In genomic region chr6:88298446-88298845, GRCh38 we compare ENCODE assay signal across 20 cellular contexts.
DNase-seq lines count a peak whose midpoint lies in the region; ATAC-seq, FAIRE-seq and TF ChIP-seq lines count a peak whose summit lies in the region.
"Had no signal": no experiment of that assay in that cellular context is flagged by ENCODE, and none has a peak within 500 bp of the region (broad histone marks: within the 10 kb centered on the region; RNA-seq: fewer than 3 reads in every experiment).

No MANE protein-coding gene starts in this region.

- intact Hi-C loops in MCF 10A (cut with micrococcal nuclease), result no loop called here
- intact Hi-C loops in mammary epithelial cell (cut with micrococcal nuclease), result no loop called here

- H4K20me1 ChIP-seq in mammary epithelial cell (ENCODE audit: insufficient read depth, low read length), result no peaks in the 10 kb centered on the region
- H4K20me1 ChIP-seq: BLaER1 had no signal

- dilution Hi-C loops in mammary epithelial cell (cut with HindIII; ENCODE audit: low sequenced_read_pairs), result no loop called here

- H3K9ac ChIP-seq in mammary epithelial cell (ENCODE audit: insufficient read depth, low read length), result no peak overlapping the region
- H3K9ac ChIP-seq: BLaER1 had no signal

- ATAC-seq in effector memory CD8-positive, alpha-beta T cell (replicated peaks), result no peak
- ATAC-seq: HCT116 had no signal

- peak overlapping the region; percentile 22 for H3K27ac Mint-ChIP-seq in MCF 10A (ENCODE audit: low read depth, unreplicated experiment)
- no peak overlapping the region for H3K27ac Mint-ChIP-seq in effector memory CD8-positive, alpha-beta T cell
- H3K27ac Mint-ChIP-seq: CD14-positive monocyte; CD4-positive, alpha-beta memory T cell had no signal

- H3K36me3 Mint-ChIP-seq in MCF 10A (ENCODE audit: insufficient read depth, unreplicated experiment), result peaks cover 8% of the 10 kb centered on the region
- H3K36me3 Mint-ChIP-seq in effector memory CD8-positive, alpha-beta T cell (ENCODE audit: insufficient read depth), result no peaks in the 10 kb centered on the region
- H3K36me3 Mint-ChIP-seq: CD14-positive monocyte; CD4-positive, alpha-beta memory T cell had no signal

- no peak for TF ChIP-seq CTCF in MCF 10A (IDR thresholded peaks at IDR 0.05; ENCODE audit: unreplicated experiment)
- no peak for TF ChIP-seq CTCF in mammary epithelial cell (conservative IDR thresholded peaks at IDR 0.05 in 1 of 2, IDR thresholded peaks at IDR 0.05 in 1 of 2; ENCODE audit: extremely low read depth in 1 of 2, insufficient read depth in 1 of 2, low read depth in 1 of 2, low read length in 2 of 2)

- FAIRE-seq in GM12892 (lab: Jason Lieb, UNC), result no peak
- FAIRE-seq: G401.6, GM12891, HTR-8/SVneo had no signal

- no peaks in the 10 kb centered on the region for H3K27me3 Mint-ChIP-seq in MCF 10A (ENCODE audit: insufficient read depth, unreplicated experiment)
- peaks cover 12 to 29% of the 10 kb centered on the region in 2 donors for H3K27me3 Mint-ChIP-seq in effector memory CD8-positive, alpha-beta T cell

- H3K79me2 ChIP-seq in mammary epithelial cell (ENCODE audit: insufficient read depth, low read length), result no peaks in the 10 kb centered on the region

- 67% methylated on average over 7 of the region's 7 CpGs for WGBS in mammary epithelial cell (ENCODE audit: low coverage, missing lambda C conversion rate)

- H3K4me3 Mint-ChIP-seq in MCF 10A (ENCODE audit: unreplicated experiment), result no peak overlapping the region
- H3K4me3 Mint-ChIP-seq in effector memory CD8-positive, alpha-beta T cell, result no peak overlapping the region
- H3K4me3 Mint-ChIP-seq: CD14-positive monocyte; CD4-positive, alpha-beta memory T cell had no signal

- peaks cover 30% of the 10 kb centered on the region for H3K4me1 Mint-ChIP-seq in MCF 10A (ENCODE audit: insufficient read depth, unreplicated experiment)
- no peaks in the 10 kb centered on the region for H3K4me1 Mint-ChIP-seq in effector memory CD8-positive, alpha-beta T cell (ENCODE audit: low read depth in 2 of 2)
- H3K4me1 Mint-ChIP-seq: CD14-positive monocyte had no signal

- no peaks in the 10 kb centered on the region for H3K36me3 ChIP-seq in mammary epithelial cell (ENCODE audit: insufficient read depth, low read length)
- H3K36me3 ChIP-seq: BLaER1 had no signal

- no peak overlapping the region for H2AFZ ChIP-seq in mammary epithelial cell (ENCODE audit: low read depth, low read length)

- DNase-seq in MCF 10A (ENCODE audit: unreplicated experiment), result no peak
- no peak for DNase-seq in mammary epithelial cell
- DNase-seq in NCI-H2171 (lab: John Stamatoyannopoulos, UW), result peak; percentile 66
- peak; percentile 33 for DNase-seq in cerebellum (ENCODE audit: low spot score)
- no peak for DNase-seq in effector memory CD8-positive, alpha-beta T cell
- no peak for DNase-seq in GM12892 (ENCODE audit: insufficient read length)
- no peak for DNase-seq in amniotic stem cell (lab: John Stamatoyannopoulos, UW)
- DNase-seq: 8988T; CD4-positive, alpha-beta memory T cell; DND-41; EL; GOT3; H7; IMR-90 had no signal

- H3K4me3 ChIP-seq in mammary epithelial cell (replicated peaks in 1 of 3; ENCODE audit: insufficient read depth in 1 of 3, low read depth in 2 of 3, low read length in 3 of 3), result no peak overlapping the region
- H3K4me3 ChIP-seq: BLaER1 had no signal

- no peak overlapping the region for H3K4me2 ChIP-seq in mammary epithelial cell (ENCODE audit: insufficient read depth, low read depth, low read length)
- H3K4me2 ChIP-seq: BLaER1 had no signal

- no peaks in the 10 kb centered on the region for H3K27me3 ChIP-seq in mammary epithelial cell (ENCODE audit: insufficient read depth, low read length)
- H3K27me3 ChIP-seq: BLaER1 had no signal

- no peaks in the 10 kb centered on the region for H3K9me3 ChIP-seq in mammary epithelial cell (replicated peaks; ENCODE audit: insufficient read depth, low read length)
- H3K9me3 ChIP-seq: BLaER1 had no signal

- POLR2A ChIA-PET in MCF 10A (lab: Yijun Ruan, JAX), result interaction anchor here (0.9 kb wide), 1 partner anchor 81 kb away, joined by 3 read pairs; no protein-coding TSS in a partner anchor

- no peaks in the 10 kb centered on the region for H3K4me1 ChIP-seq in mammary epithelial cell (ENCODE audit: insufficient read depth, low read length)
- H3K4me1 ChIP-seq: BLaER1 had no signal

- no peak overlapping the region for H3K27ac ChIP-seq in mammary epithelial cell (ENCODE audit: insufficient read depth, low read depth, low read length)
- H3K27ac ChIP-seq: BLaER1 had no signal

- no TSS peak for BruUV-seq in MCF 10A (replicated peaks; lab: Mats Ljungman, UMichigan)
- BruUV-seq in mammary epithelial cell (replicated peaks; lab: Mats Ljungman, UMichigan), result no TSS peak

- no peak for TF ChIP-seq POLR2A in GM12892 (IDR thresholded peaks at IDR 0.05; ENCODE audit: low read depth, low read length)

- CTCF ChIA-PET in MCF 10A (lab: Yijun Ruan, JAX) (interaction anchor here (0.6 to 1.2 kb wide), 3 partner anchors 30 to 325 kb away, joined by 3 read pairs; no protein-coding TSS in a partner anchor), mammary epithelial cell (lab: Charles Lee; ENCODE audit: low non-redundant PET) (no interaction called here)

- H3K9me3 Mint-ChIP-seq in MCF 10A (ENCODE audit: unreplicated experiment), result peaks cover 12% of the 10 kb centered on the region
- peaks cover 0 to 2% of the 10 kb centered on the region in 2 donors for H3K9me3 Mint-ChIP-seq in effector memory CD8-positive, alpha-beta T cell

- in situ Hi-C loops in mammary epithelial cell (cut with MboI; ENCODE audit: low sequenced_read_pairs in 2 of 2), result no loop called here

Comparison
In these comparisons a context has a peak if more than half of its experiments do, and no peak if none do; other contexts are left out.
1. DNase-seq: peak in NCI-H2171 (single experiment) and cerebellum (single experiment); none in MCF 10A (single experiment), mammary epithelial cell (single experiment), effector memory CD8-positive, alpha-beta T cell (0 of 3), GM12892 (single experiment) and amniotic stem cell (single experiment).